Comparison of ENCODE assay signal across 8 cellular contexts in the genomic region with DNA sequence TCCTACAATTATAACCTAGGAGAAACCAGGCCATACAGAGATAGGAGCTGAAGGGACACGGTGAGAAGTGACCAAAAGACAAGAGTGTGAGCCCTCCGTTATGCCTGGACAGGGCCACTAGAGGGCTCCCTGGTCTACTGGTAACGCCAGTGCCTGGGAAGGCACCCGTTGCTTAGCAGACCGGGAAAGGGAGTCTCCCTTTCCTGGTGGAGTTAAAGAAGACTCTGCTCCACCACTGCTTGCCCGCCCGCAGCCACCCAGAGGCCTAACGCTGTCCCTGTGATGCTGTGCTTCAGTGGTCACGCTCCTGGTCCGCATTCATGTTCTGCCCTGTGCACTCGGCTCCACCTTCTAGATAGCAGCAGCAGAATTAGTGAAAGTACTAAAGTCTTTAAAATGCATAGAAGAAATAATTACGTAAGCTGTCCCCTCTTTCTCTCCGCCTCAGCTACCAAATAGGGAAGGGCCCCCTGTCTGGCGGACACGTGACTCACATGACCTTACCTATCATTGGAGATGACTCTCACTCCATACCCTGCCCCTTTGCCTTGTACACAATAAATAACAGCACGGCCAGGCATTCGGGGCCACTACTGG. TPM values are rescaled to one million over a fixed set of nuclear protein-coding genes. Genes with fewer than 3 reads are reported as not detected.
DNase-seq lines count a peak whose midpoint lies in the region; ATAC-seq and TF ChIP-seq lines count a peak whose summit lies in the region.

No MANE protein-coding gene starts in this region.

- H3K4me1 ChIP-seq in Loucy (ENCODE audit: insufficient read depth, low read length, poor library complexity, severe bottlenecking), result peaks cover 4% of the 10 kb centered on the region
- no peaks in the 10 kb centered on the region for H3K4me1 ChIP-seq in RWPE2 (ENCODE audit: insufficient read depth, poor library complexity, severe bottlenecking)
- peaks cover 3 to 4% of the 10 kb centered on the region in 2 donors for H3K4me1 ChIP-seq in neuronal stem cell (ENCODE audit: control insufficient read depth in 2 of 2, insufficient read depth in 1 of 2, low read depth in 1 of 2, low read length in 2 of 2)

- H3K36me3 ChIP-seq in Loucy (ENCODE audit: insufficient read depth, low read length) (no peaks in the 10 kb centered on the region), RWPE2 (ENCODE audit: low read depth) (no peaks in the 10 kb centered on the region), neuronal stem cell (replicated peaks in 1 of 2; ENCODE audit: control insufficient read depth in 2 of 2, insufficient read depth in 2 of 2, low read length in 2 of 2) (no peaks in the 10 kb centered on the region)

- H3K14ac ChIP-seq in neuronal stem cell (ENCODE audit: low read length), result no peak overlapping the region

- H3K9me2 ChIP-seq in Loucy (replicated peaks; ENCODE audit: low read depth, low read length), result no peaks in the 10 kb centered on the region

- H3K4me3 ChIP-seq in Loucy (ENCODE audit: low read length, poor library complexity, severe bottlenecking) (peak overlapping the region; percentile 74), RWPE2 (ENCODE audit: severe bottlenecking) (no peak overlapping the region), neuronal stem cell (ENCODE audit: low read length in 2 of 2) (peak overlapping the region in 1 of 2 donors; percentile 21)

- H3K9ac ChIP-seq in Loucy (ENCODE audit: low read depth, low read length, poor library complexity, severe bottlenecking), result no peak overlapping the region
- no peak overlapping the region for H3K9ac ChIP-seq in neuronal stem cell (ENCODE audit: low read depth, low read length, poor library complexity)

- H3K27ac ChIP-seq in RWPE2 (ENCODE audit: poor library complexity, severe bottlenecking) (no peak overlapping the region), neuronal stem cell (replicated peaks; ENCODE audit: low read length) (no peak overlapping the region), substantia nigra (ENCODE audit: low read depth, low read length, poor library complexity, severe bottlenecking) (no peak overlapping the region)

- peak; percentile 92 for ATAC-seq in RWPE2 (ENCODE audit: low read depth)

- no CpG with 5 or more reads among the region's 17 CpGs for WGBS in neuronal stem cell (ENCODE audit: extremely low coverage in 2 of 2, insufficient read length in 2 of 2, insufficient replicate concordance in 1 of 2), 2 donors

- no peaks in the 10 kb centered on the region for H4K20me1 ChIP-seq in Loucy (ENCODE audit: insufficient read depth, low read length, poor library complexity, severe bottlenecking)

- H2AK5ac ChIP-seq in neuronal stem cell (ENCODE audit: low read depth, low read length), result no peak overlapping the region

- H3K9me3 ChIP-seq in Loucy (ENCODE audit: insufficient read depth, low read depth, low read length), result no peaks in the 10 kb centered on the region
- no peaks in the 10 kb centered on the region for H3K9me3 ChIP-seq in RWPE2 (ENCODE audit: severe bottlenecking)
- H3K9me3 ChIP-seq in neuronal stem cell (replicated peaks in 1 of 2; ENCODE audit: control insufficient read depth in 2 of 2, insufficient read depth in 1 of 2, low read depth in 1 of 2, low read length in 2 of 2), result no peaks in the 10 kb centered on the region

- H3K79me2 ChIP-seq in Loucy (ENCODE audit: insufficient read depth, low read length), result no peaks in the 10 kb centered on the region

- H3K79me1 ChIP-seq in neuronal stem cell (ENCODE audit: low read depth, low read length), result no peaks in the 10 kb centered on the region

- no peak overlapping the region for H4K8ac ChIP-seq in neuronal stem cell (ENCODE audit: low read depth, low read length)

- H3K4me2 ChIP-seq in Loucy (ENCODE audit: low read depth, low read length, poor library complexity, severe bottlenecking) (peak overlapping the region; percentile 87), neuronal stem cell (ENCODE audit: insufficient read depth, low read length, poor library complexity, severe bottlenecking) (peak overlapping the region; percentile 43)

- no peak overlapping the region for H2BK5ac ChIP-seq in neuronal stem cell (ENCODE audit: low read length)

- H3K27me3 ChIP-seq in Loucy (ENCODE audit: insufficient read depth, low read length, poor library complexity, severe bottlenecking) (no peaks in the 10 kb centered on the region), RWPE2 (ENCODE audit: insufficient read depth, poor library complexity, severe bottlenecking) (no peaks in the 10 kb centered on the region), neuronal stem cell (ENCODE audit: control insufficient read depth in 3 of 3, insufficient read depth in 3 of 3, low read depth in 1 of 3, low read length in 3 of 3) (no peaks in the 10 kb centered on the region)

- H2AFZ ChIP-seq in Loucy (ENCODE audit: low read length) (peak overlapping the region; percentile 97), neuronal stem cell (ENCODE audit: low read length) (peak overlapping the region; percentile 94)

- no peak overlapping the region for H3K4ac ChIP-seq in neuronal stem cell (ENCODE audit: low read length)

- no peak overlapping the region for H2BK15ac ChIP-seq in neuronal stem cell (ENCODE audit: low read length)

- no peak overlapping the region for H2BK120ac ChIP-seq in neuronal stem cell (ENCODE audit: low read depth, low read length)

- H3F3A ChIP-seq in Loucy (ENCODE audit: low read depth), result no peaks in the 10 kb centered on the region

- TF ChIP-seq CTCF in Loucy (conservative IDR thresholded peaks at IDR 0.05; ENCODE audit: low read length) (peak; percentile 81), RWPE2 (IDR thresholded peaks at IDR 0.05; ENCODE audit: poor library complexity, severe bottlenecking) (peak; percentile 88)

- no peak overlapping the region for H4K91ac ChIP-seq in neuronal stem cell (ENCODE audit: low read depth, low read length, poor library complexity)

- peak; percentile 28 to 81 for DNase-seq in NCI-H524 (lab: John Stamatoyannopoulos, UW)
- DNase-seq in NCI-H524 treated with DMSO at 0.1 percent for 48 hours (lab: John Stamatoyannopoulos, UW), result no peak
- no peak for DNase-seq in RWPE2 (ENCODE audit: low spot score)
- peak; percentile 50 for DNase-seq in activated gamma-delta T cell treated with anti-CD3 and anti-CD28 coated beads, Interleukin-2, amount 50 U/mL, for 16 hours (ENCODE audit: low read depth)
- peak; percentile 70 for DNase-seq in foreskin melanocyte
- DNase-seq in neuronal stem cell (ENCODE audit: low spot score), result peak; percentile 63
- peak in 47 of 49 donors; percentile 5 to 85 (median 68) for DNase-seq in substantia nigra (lab: John Stamatoyannopoulos, UW)

- no peak overlapping the region for H2BK12ac ChIP-seq in neuronal stem cell (ENCODE audit: low read length)

- H3K23ac ChIP-seq in neuronal stem cell (ENCODE audit: low read depth, low read length, poor library complexity), result no peak overlapping the region

- H3K18ac ChIP-seq in neuronal stem cell (ENCODE audit: low read length), result peak overlapping the region; percentile 50

RNA-seq across cellular contexts. Expression of a gene that starts 32.5 kb away (rescaled TPM):
- polyA plus RNA-seq in neuronal stem cell (2013, experiment 1 of 2), result 70.7 TPM
- polyA plus RNA-seq in neuronal stem cell (2013, experiment 2 of 2), result 74.1 TPM

RNA-seq across cellular contexts. Expression of a gene that starts 34.8 kb away (rescaled TPM):
- 0.33 TPM for polyA plus RNA-seq in neuronal stem cell (2013, experiment 1 of 2)
- polyA plus RNA-seq in neuronal stem cell (2013, experiment 2 of 2), result 0.30 TPM

Comparison
In these comparisons a context has a peak if more than half of its experiments do, and no peak if none do; other contexts are left out.
1. DNase-seq: peak in NCI-H524 (2 of 2), activated gamma-delta T cell treated with anti-CD3 and anti-CD28 coated beads, Interleukin-2, amount 50 U/mL, for 16 hours (single experiment), foreskin melanocyte (single experiment), neuronal stem cell (single experiment) and substantia nigra (47 of 49); none in NCI-H524 treated with DMSO at 0.1 percent for 48 hours (single experiment) and RWPE2 (single experiment).